ENCODE assay signal across 22 cellular contexts in genomic region chr16:66134875-66135274, GRCh38.
"Had no signal": no experiment of that assay in that cellular context is flagged by ENCODE, and none has a peak within 500 bp of the region (broad histone marks: within the 10 kb centered on the region; RNA-seq: fewer than 3 reads in every experiment).

No MANE protein-coding gene starts in this region.

- H3K36me3 Mint-ChIP-seq: activated naive CD8-positive, alpha-beta T cell; naive thymus-derived CD4-positive, alpha-beta T cell had no signal

- H3K4me3 ChIP-seq: body of pancreas, lung, mucosa of descending colon had no signal

- H3K27me3 ChIP-seq: body of pancreas had no signal

- H3K27ac Mint-ChIP-seq: activated CD8-positive, alpha-beta T cell treated with anti-CD3 and anti-CD28 coated beads, Interleukin-2, amount 10 ng/mL, durations not matched to agents 7 days and 5 days; activated naive CD8-positive, alpha-beta T cell; activated T-cell treated with anti-CD3 and anti-CD28 coated beads, Interleukin-2, amount 50 U/mL, for 72 hours; dendritic cell treated with granulocyte-macrophage colony-stimulating factor and Interleukin-4, amounts not matched to agents 40 ng/mL and 50 ng/mL, for 4 days; naive thymus-derived CD4-positive, alpha-beta T cell; T-helper 17 cell had no signal

- H3K4me3 Mint-ChIP-seq: activated CD8-positive, alpha-beta T cell treated with anti-CD3 and anti-CD28 coated beads, Interleukin-2, amount 10 ng/mL, durations not matched to agents 7 days and 5 days; activated naive CD8-positive, alpha-beta T cell; activated T-cell treated with anti-CD3 and anti-CD28 coated beads, Interleukin-2, amount 50 U/mL, for 72 hours; dendritic cell treated with granulocyte-macrophage colony-stimulating factor and Interleukin-4, amounts not matched to agents 40 ng/mL and 50 ng/mL, for 4 days; naive thymus-derived CD4-positive, alpha-beta T cell; T-helper 17 cell had no signal

- H3K4me1 Mint-ChIP-seq: naive thymus-derived CD4-positive, alpha-beta T cell; T-helper 17 cell had no signal

- ATAC-seq: activated CD8-positive, alpha-beta T cell treated with anti-CD3 and anti-CD28 coated beads, Interleukin-2, amount 10 ng/mL, durations not matched to agents 7 days and 5 days; activated T-cell treated with anti-CD3 and anti-CD28 coated beads, Interleukin-2, amount 50 U/mL, for 72 hours; body of pancreas; foreskin keratinocyte; naive thymus-derived CD4-positive, alpha-beta T cell; T-helper 17 cell had no signal

- DNase-seq: activated CD4-positive, alpha-beta T cell treated with anti-CD3 and anti-CD28 coated beads for 4 hours; activated CD8-positive, alpha-beta memory T cell treated with anti-CD3 and anti-CD28 coated beads, Interleukin-2, amount 50 U/mL, for 4 hours; activated CD8-positive, alpha-beta T cell treated with anti-CD3 and anti-CD28 coated beads, Interleukin-2, amount 10 ng/mL, durations not matched to agents 7 days and 5 days; activated gamma-delta T cell treated with Interleukin-2 at 50 U/mL for 16 hours; activated T-cell treated with anti-CD3 and anti-CD28 coated beads, Interleukin-2, amount 50 U/mL, for 72 hours; amniotic stem cell; central memory CD4-positive, alpha-beta T cell; effector memory CD4-positive, alpha-beta T cell; foreskin keratinocyte; glutamatergic neuron; naive thymus-derived CD4-positive, alpha-beta T cell; small intestine; stimulated activated CD4-positive, alpha-beta T cell treated with anti-CD3 and anti-CD28 coated beads, Interleukin-4, amount 100 ng/mL, for 4 hours; stimulated activated CD8-positive, alpha-beta memory T cell treated with anti-CD3 and anti-CD28 coated beads, Interleukin-4, amount 100 ng/mL, for 48 hours; stimulated activated naive CD4-positive, alpha-beta T cell treated with Interleukin-2 at 50 U/mL for 16 hours; substantia nigra; T-helper 17 cell had no signal

- H3K4me1 ChIP-seq: body of pancreas had no signal

- H3K27ac ChIP-seq: body of pancreas, foreskin keratinocyte had no signal

- H3K9me3 ChIP-seq: body of pancreas, mucosa of descending colon had no signal

- H3K9me3 Mint-ChIP-seq: activated T-cell treated with anti-CD3 and anti-CD28 coated beads, Interleukin-2, amount 50 U/mL, for 72 hours; dendritic cell treated with granulocyte-macrophage colony-stimulating factor and Interleukin-4, amounts not matched to agents 40 ng/mL and 50 ng/mL, for 4 days had no signal
